In genomic region chr6:164230804-164231203, GRCh38 we compare ENCODE assay signal across 16 cellular contexts.
DNase-seq lines count a peak whose midpoint lies in the region; ATAC-seq and TF ChIP-seq lines count a peak whose summit lies in the region.
"Had no signal": no experiment of that assay in that cellular context is flagged by ENCODE, and none has a peak within 500 bp of the region (broad histone marks: within the 10 kb centered on the region; RNA-seq: fewer than 3 reads in every experiment).

No MANE protein-coding gene starts in this region.

- peak overlapping the region; percentile 15 for H3K27ac ChIP-seq in temporal lobe (ENCODE audit: low read depth, low read length)
- H3K27ac ChIP-seq: C4-2B, HL-60 had no signal

- no peaks in the 10 kb centered on the region for H3K4me1 Mint-ChIP-seq in activated CD4-positive, alpha-beta memory T cell treated with anti-CD3 and anti-CD28 coated beads, Interleukin-2, amount 10 ng/mL, durations not matched to agents 7 days and 5 days

- no peaks in the 10 kb centered on the region for H3K36me3 Mint-ChIP-seq in activated CD4-positive, alpha-beta memory T cell treated with anti-CD3 and anti-CD28 coated beads, Interleukin-2, amount 10 ng/mL, durations not matched to agents 7 days and 5 days (ENCODE audit: low read depth)

- no peak for TF ChIP-seq CTCF in fibroblast of mammary gland (conservative IDR thresholded peaks at IDR 0.05; ENCODE audit: control insufficient read depth, insufficient read depth, low read depth, low read length)

- no peaks in the 10 kb centered on the region for H3K27me3 Mint-ChIP-seq in activated CD4-positive, alpha-beta memory T cell treated with anti-CD3 and anti-CD28 coated beads, Interleukin-2, amount 10 ng/mL, durations not matched to agents 7 days and 5 days
- H3K27me3 Mint-ChIP-seq: CD4-positive, alpha-beta T cell had no signal

- in situ Hi-C loops in SK-MEL-5 (cut with HindIII; ENCODE audit: low pct_unique_long_range_greater_than_20kb, low sequenced_read_pairs): no loop called here

- POLR2A ChIA-PET in activated CD4-positive, alpha-beta memory T cell treated with anti-CD3 and anti-CD28 coated beads, Interleukin-2, amount 10 ng/mL, durations not matched to agents 7 days and 5 days (lab: Charles Lee): no interaction called here

- DNase-seq in SK-MEL-5 (ENCODE audit: low read depth, low spot score) (peak; percentile 1), fibroblast of mammary gland (ENCODE audit: low read depth) (peak; percentile 10), HuH-7.5 (ENCODE audit: low spot score) (no peak)
- DNase-seq in activated CD4-positive, alpha-beta memory T cell treated with anti-CD3 and anti-CD28 coated beads, Interleukin-2, amount 10 ng/mL, durations not matched to agents 7 days and 5 days: no peak
- DNase-seq: ACHN; AML-193; Caco-2; CD4-positive, alpha-beta T cell; GDM1; HCEC 1CT; IMR-90 had no signal

- CTCF ChIA-PET in activated CD4-positive, alpha-beta memory T cell treated with anti-CD3 and anti-CD28 coated beads, Interleukin-2, amount 10 ng/mL, durations not matched to agents 7 days and 5 days (lab: Charles Lee): no interaction called here

- no peak overlapping the region for H3K4me3 ChIP-seq in fibroblast of mammary gland (ENCODE audit: control insufficient read depth, low read depth, low read length)
- H3K4me3 ChIP-seq: K562 had no signal

- no peaks in the 10 kb centered on the region for H3K9me3 Mint-ChIP-seq in activated CD4-positive, alpha-beta memory T cell treated with anti-CD3 and anti-CD28 coated beads, Interleukin-2, amount 10 ng/mL, durations not matched to agents 7 days and 5 days

- H3K4me3 Mint-ChIP-seq in activated CD4-positive, alpha-beta memory T cell treated with anti-CD3 and anti-CD28 coated beads, Interleukin-2, amount 10 ng/mL, durations not matched to agents 7 days and 5 days: no peak overlapping the region
- H3K4me3 Mint-ChIP-seq: CD4-positive, alpha-beta T cell had no signal

- ATAC-seq in GM19467 (IDR thresholded peaks at IDR 0.05; ENCODE audit: unreplicated experiment): no peak
- ATAC-seq: K562 had no signal

- H3K27ac Mint-ChIP-seq in activated CD4-positive, alpha-beta memory T cell treated with anti-CD3 and anti-CD28 coated beads, Interleukin-2, amount 10 ng/mL, durations not matched to agents 7 days and 5 days: no peak overlapping the region
- H3K27ac Mint-ChIP-seq: CD4-positive, alpha-beta T cell had no signal

Comparison
In these comparisons a context has a peak if more than half of its experiments do, and no peak if none do; other contexts are left out.
1. DNase-seq: peak in SK-MEL-5 (single experiment) and fibroblast of mammary gland (single experiment); none in HuH-7.5 (single experiment) and activated CD4-positive, alpha-beta memory T cell treated with anti-CD3 and anti-CD28 coated beads, Interleukin-2, amount 10 ng/mL, durations not matched to agents 7 days and 5 days (single experiment).